ENCODE assay signal across 8 cellular contexts in genomic region chr3:155805802-155806618, GRCh38. TPM values are rescaled to one million over a fixed set of nuclear protein-coding genes. Genes with fewer than 3 reads are reported as not detected.
A peak's percentile ranks its signal among the peaks of the same experiment; 100 is the strongest.
DNase-seq lines count a peak whose midpoint lies in the region; ATAC-seq, FAIRE-seq and TF ChIP-seq lines count a peak whose summit lies in the region.

Gene C3orf33 (minus strand): TSS chr3:155806278. CDS start chr3:155806252, 26 bp downstream.

- TF ChIP-seq CTCF in LNCAP (IDR thresholded peaks at IDR 0.05) (peak; percentile 96), pancreas (IDR thresholded peaks at IDR 0.05) (peak; percentile 68 to 87 (median 82)), thyroid gland (IDR thresholded peaks at IDR 0.05) (peak; percentile 53 to 96 (median 73))

- peaks cover 15% of the 10 kb centered on the region for H3K4me1 Mint-ChIP-seq in activated naive CD4-positive, alpha-beta T cell treated with anti-CD3 and anti-CD28 coated beads for 36 hours (ENCODE audit: low read depth)

- 0 to 1% methylated on average over 54 to 61 of the region's 61 CpGs for WGBS in pancreas, 2 donors
- WGBS in thyroid gland, 2 donors: 1% methylated on average over 30 to 31 of the region's 61 CpGs

- H3K4me1 ChIP-seq in SJSA1 (replicated peaks): 0 out of 2 replicates have a peak, but pooled peaks cover 4% of the 10 kb centered on the region
- peaks cover 0 to 4% (median 3%) of the 10 kb centered on the region in 3 donors for H3K4me1 ChIP-seq in pancreas
- peaks cover 5 to 14% of the 10 kb centered on the region in 2 donors for H3K4me1 ChIP-seq in thyroid gland

- FAIRE-seq in pancreas (lab: Jason Lieb, UNC): no peak

- DNase-seq in GF-D8 (lab: John Stamatoyannopoulos, UW) (peak; percentile 58), H4 (ENCODE audit: low spot score) (peak; percentile 36), SJSA1 (ENCODE audit: low read depth in 1 of 2, low spot score in 2 of 2) (peak; percentile 55 to 78), head of caudate nucleus (peak; percentile 24 to 89 (median 78)), pancreas (peak; percentile 69 to 91 (median 78)), thyroid gland (peak; percentile 75 to 78)
- DNase-seq in activated naive CD4-positive, alpha-beta T cell treated with anti-CD3 and anti-CD28 coated beads for 36 hours: peak; percentile 78

- intact Hi-C loops in activated naive CD4-positive, alpha-beta T cell treated with anti-CD3 and anti-CD28 coated beads for 36 hours (cut with micrococcal nuclease): loop anchor here (1.0 to 2.0 kb wide), 5 partner anchors 48 to 189 kb away; partner anchors contain the start of genes GMPS, PLCH1 and SLC33A1
- intact Hi-C loops in head of caudate nucleus (cut with DNase I) (loop anchor here (5.0 kb wide), 1 partner anchor 46 kb away; the partner anchor contains the start of gene SLC33A1), pancreas (cut with DNase I) (loop anchor here in 1 of 3 donors (10.0 kb wide), 1 partner anchor 59 kb away; no protein-coding TSS in a partner anchor), thyroid gland (cut with DNase I) (loop anchor here (10.0 kb wide), 1 partner anchor 69 kb away; the partner anchor contains the start of gene GMPS)

- peak within 1 kb of the TSS; percentile 58 for H3K27ac Mint-ChIP-seq in activated naive CD4-positive, alpha-beta T cell treated with anti-CD3 and anti-CD28 coated beads for 36 hours

- peak; percentile 95 to 99 (median 97) for ATAC-seq in pancreas

- H3K4me3 ChIP-seq in SJSA1 (peak within 1 kb of the TSS; percentile 54), pancreas (peak within 1 kb of the TSS; percentile 72 to 83 (median 74)), thyroid gland (replicated peaks in 1 of 3) (peak within 1 kb of the TSS; percentile 72 to 93 (median 78))

- no peaks in the 10 kb centered on the region for H3K27me3 Mint-ChIP-seq in activated naive CD4-positive, alpha-beta T cell treated with anti-CD3 and anti-CD28 coated beads for 36 hours (ENCODE audit: low read depth)

- TF ChIP-seq POLR2A in thyroid gland (IDR thresholded peaks at IDR 0.05): peak in 1 of 2 donors; percentile 58

- H3K27ac ChIP-seq in SJSA1 (peak within 1 kb of the TSS; percentile 39; the same call in 1 of the 2 replicates), pancreas (peak within 1 kb of the TSS; percentile 83 to 89 (median 86)), thyroid gland (peak within 1 kb of the TSS; percentile 86 to 95 (median 90))

- H3K36me3 ChIP-seq in SJSA1 (no peaks in the 10 kb centered on the region), pancreas (no peaks in the 10 kb centered on the region), thyroid gland (no peaks in the 10 kb centered on the region)

- H3K9me3 Mint-ChIP-seq in activated naive CD4-positive, alpha-beta T cell treated with anti-CD3 and anti-CD28 coated beads for 36 hours: no peaks in the 10 kb centered on the region

- peaks cover 11% of the 10 kb centered on the region for H3K36me3 Mint-ChIP-seq in activated naive CD4-positive, alpha-beta T cell treated with anti-CD3 and anti-CD28 coated beads for 36 hours (ENCODE audit: low read depth)

- H3K4me3 Mint-ChIP-seq in activated naive CD4-positive, alpha-beta T cell treated with anti-CD3 and anti-CD28 coated beads for 36 hours: peak within 1 kb of the TSS; percentile 85

- H3K9me3 ChIP-seq in SJSA1 (replicated peaks): no peaks in the 10 kb centered on the region
- H3K9me3 ChIP-seq in pancreas: no peaks in the 10 kb centered on the region
- no peaks in the 10 kb centered on the region for H3K9me3 ChIP-seq in thyroid gland

- CTCF ChIA-PET in activated naive CD4-positive, alpha-beta T cell treated with anti-CD3 and anti-CD28 coated beads for 36 hours (lab: Charles Lee): interaction anchor here (0.6 to 2.8 kb wide), 50 partner anchors 9 to 211 kb away, joined by 3 to 32 read pairs (median 4); partner anchors contain the start of genes GMPS, PLCH1 and SLC33A1

- H3K27me3 ChIP-seq in SJSA1 (replicated peaks): no peaks in the 10 kb centered on the region
- no peaks in the 10 kb centered on the region for H3K27me3 ChIP-seq in pancreas
- no peaks in the 10 kb centered on the region for H3K27me3 ChIP-seq in thyroid gland

RNA-seq across cellular contexts. Expression of gene C3orf33, which starts in this region (rescaled TPM):
- 2.5 and 5.1 TPM in 2 replicates for total RNA-seq in H4 (2014; rRNA removed; shearing (Covaris generic))
- total RNA-seq in SJSA1 (2014; rRNA removed; shearing (Covaris generic)): 2.1 and 4.5 TPM in 2 replicates
- total RNA-seq in activated naive CD4-positive, alpha-beta T cell treated with anti-CD3 and anti-CD28 coated beads for 36 hours: 1 to 10 TPM; 2.7 to 3.2 TPM
- total RNA-seq in pancreas (1 to 10 TPM; 1.7 to 3.9 (median 3.3) TPM), thyroid gland (10 to 100 TPM in 2 of 4 donors, 1 to 10 TPM in 2; 8.9 to 16.3 (median 10.7) TPM)
- 1 to 10 TPM; 1.5 to 5.7 TPM for polyA plus RNA-seq in pancreas

Comparison
In these comparisons a context has a peak if more than half of its experiments do, and no peak if none do; other contexts are left out.
1. Peak in every context shown above with its lines: DNase-seq, ATAC-seq, H3K4me3 ChIP-seq and H3K27ac ChIP-seq.
2. H3K27ac ChIP-seq: peak in every context shown above with its lines; median percentile 90 in thyroid gland; 86 in pancreas; 39 in SJSA1.